Comparison of ENCODE assay signal across 21 cellular contexts in genomic region chr9:86703346-86703745, GRCh38.
"Had no signal": no experiment of that assay in that cellular context is flagged by ENCODE, and none has a peak within 500 bp of the region (broad histone marks: within the 10 kb centered on the region; RNA-seq: fewer than 3 reads in every experiment).

No MANE protein-coding gene starts in this region.

- H3K9me3 Mint-ChIP-seq: activated CD4-positive, alpha-beta T cell treated with anti-CD3 and anti-CD28 coated beads, Interleukin-2, amount 10 ng/mL, durations not matched to agents 24 days and 14 days; activated CD8-positive, alpha-beta T cell treated with anti-CD3 and anti-CD28 coated beads for 36 hours; activated naive CD4-positive, alpha-beta T cell treated with anti-CD3 and anti-CD28 coated beads, Interleukin-2, amount 50 U/mL, for 24 hours; activated T-helper 1 cell treated with anti-CD3 and anti-CD28 coated beads, Interleukin-12 subunit alpha, Interleukin-12 subunit beta, Interleukin-2, Interleukin-4 antibody, amounts not matched to agents 30 ng/mL and 10 ng/mL and 1 ng/mL, durations not matched to agents 14 hours and 24 hours and 36 hours; mesothelial cell of epicardium; naive thymus-derived CD8-positive, alpha-beta T cell; T-helper 2 cell treated with Interferon-gamma antibody and Interleukin-4, amounts not matched to agents 5 μg/mL and 100 μg/mL, for 36 hours had no signal

- DNase-seq: activated CD4-positive, alpha-beta T cell treated with anti-CD3 and anti-CD28 coated beads, Interleukin-2, amount 10 ng/mL, durations not matched to agents 24 days and 14 days; activated CD8-positive, alpha-beta T cell treated with anti-CD3 and anti-CD28 coated beads for 36 hours; activated gamma-delta T cell treated with Interleukin-2 at 50 U/mL for 16 hours; aorta; glutamatergic neuron; hippocampal formation; left ventricle myocardium inferior; mammary epithelial cell; naive thymus-derived CD8-positive, alpha-beta T cell; retina; stimulated activated CD4-positive, alpha-beta T cell treated with anti-CD3 and anti-CD28 coated beads, Interleukin-4, amount 100 ng/mL, for 1 hour; stimulated activated naive CD4-positive, alpha-beta T cell treated with Interleukin-2 at 50 U/mL for 16 hours; upper lobe of left lung had no signal

- H3K4me1 Mint-ChIP-seq: activated CD4-positive, alpha-beta T cell treated with anti-CD3 and anti-CD28 coated beads, Interleukin-2, amount 10 ng/mL, durations not matched to agents 24 days and 14 days; activated naive CD4-positive, alpha-beta T cell treated with anti-CD3 and anti-CD28 coated beads, Interleukin-2, amount 50 U/mL, for 24 hours had no signal

- H3K4me1 ChIP-seq: upper lobe of left lung had no signal

- H3K9me3 ChIP-seq: left ventricle myocardium inferior, thoracic aorta, upper lobe of left lung had no signal

- H3K27me3 Mint-ChIP-seq: activated CD4-positive, alpha-beta T cell treated with anti-CD3 and anti-CD28 coated beads, Interleukin-2, amount 10 ng/mL, durations not matched to agents 24 days and 14 days; activated naive CD4-positive, alpha-beta T cell treated with anti-CD3 and anti-CD28 coated beads, Interleukin-2, amount 50 U/mL, for 24 hours had no signal

- H3K36me3 Mint-ChIP-seq: activated naive CD4-positive, alpha-beta T cell treated with anti-CD3 and anti-CD28 coated beads, Interleukin-2, amount 50 U/mL, for 24 hours; mesothelial cell of epicardium; naive thymus-derived CD8-positive, alpha-beta T cell had no signal

- H3K4me3 ChIP-seq: coronary artery, left ventricle myocardium inferior, thoracic aorta, upper lobe of left lung had no signal

- H3K27ac ChIP-seq: coronary artery, epithelial cell of prostate, left ventricle myocardium inferior, thoracic aorta, upper lobe of left lung, VCaP had no signal

- H3K27ac Mint-ChIP-seq: activated CD4-positive, alpha-beta T cell treated with anti-CD3 and anti-CD28 coated beads, Interleukin-2, amount 10 ng/mL, durations not matched to agents 24 days and 14 days; activated CD8-positive, alpha-beta T cell treated with anti-CD3 and anti-CD28 coated beads for 36 hours; activated naive CD4-positive, alpha-beta T cell treated with anti-CD3 and anti-CD28 coated beads, Interleukin-2, amount 50 U/mL, for 24 hours; activated T-helper 1 cell treated with anti-CD3 and anti-CD28 coated beads, Interleukin-12 subunit alpha, Interleukin-12 subunit beta, Interleukin-2, Interleukin-4 antibody, amounts not matched to agents 30 ng/mL and 10 ng/mL and 1 ng/mL, durations not matched to agents 14 hours and 24 hours and 36 hours; mesothelial cell of epicardium; naive thymus-derived CD8-positive, alpha-beta T cell; T-helper 2 cell treated with Interferon-gamma antibody and Interleukin-4, amounts not matched to agents 5 μg/mL and 100 μg/mL, for 36 hours had no signal

- H3K4me3 Mint-ChIP-seq: activated CD4-positive, alpha-beta T cell treated with anti-CD3 and anti-CD28 coated beads, Interleukin-2, amount 10 ng/mL, durations not matched to agents 24 days and 14 days; activated CD8-positive, alpha-beta T cell treated with anti-CD3 and anti-CD28 coated beads for 36 hours; activated naive CD4-positive, alpha-beta T cell treated with anti-CD3 and anti-CD28 coated beads, Interleukin-2, amount 50 U/mL, for 24 hours; activated T-helper 1 cell treated with anti-CD3 and anti-CD28 coated beads, Interleukin-12 subunit alpha, Interleukin-12 subunit beta, Interleukin-2, Interleukin-4 antibody, amounts not matched to agents 30 ng/mL and 10 ng/mL and 1 ng/mL, durations not matched to agents 14 hours and 24 hours and 36 hours; mesothelial cell of epicardium; naive thymus-derived CD8-positive, alpha-beta T cell; T-helper 2 cell treated with Interferon-gamma antibody and Interleukin-4, amounts not matched to agents 5 μg/mL and 100 μg/mL, for 36 hours had no signal

- H3K27me3 ChIP-seq: upper lobe of left lung had no signal

- H3K36me3 ChIP-seq: left ventricle myocardium inferior, thoracic aorta, upper lobe of left lung had no signal
